ENCODE assay signal across 28 cellular contexts in genomic region chr17:16302856-16303255, GRCh38.
"Had no signal": no experiment of that assay in that cellular context is flagged by ENCODE, and none has a peak within 500 bp of the region (broad histone marks: within the 10 kb centered on the region; RNA-seq: fewer than 3 reads in every experiment).

No MANE protein-coding gene starts in this region.

- H3K9me3 ChIP-seq: esophagus muscularis mucosa, gastrocnemius medialis, heart left ventricle had no signal

- H3K27me3 Mint-ChIP-seq: activated CD8-positive, alpha-beta memory T cell treated with anti-CD3 and anti-CD28 coated beads, Interleukin-2, amount 10 ng/mL, durations not matched to agents 7 days and 5 days; activated naive CD8-positive, alpha-beta T cell; activated T-helper 17 cell treated with anti-CD3 and anti-CD28 coated beads, Interleukin-2, amount 50 U/mL, for 72 hours; effector memory CD8-positive, alpha-beta T cell had no signal

- H3K4me1 Mint-ChIP-seq: activated CD8-positive, alpha-beta memory T cell treated with anti-CD3 and anti-CD28 coated beads, Interleukin-2, amount 10 ng/mL, durations not matched to agents 7 days and 5 days; activated T-helper 17 cell treated with anti-CD3 and anti-CD28 coated beads, Interleukin-2, amount 50 U/mL, for 72 hours had no signal

- ATAC-seq: activated CD8-positive, alpha-beta memory T cell treated with anti-CD3 and anti-CD28 coated beads, Interleukin-2, amount 10 ng/mL, durations not matched to agents 7 days and 5 days; activated CD8-positive, alpha-beta T cell treated with anti-CD3 and anti-CD28 coated beads, Interleukin-2, amount 10 ng/mL, durations not matched to agents 7 days and 5 days; activated T-helper 17 cell treated with anti-CD3 and anti-CD28 coated beads, Interleukin-2, amount 50 U/mL, for 72 hours; effector memory CD8-positive, alpha-beta T cell; gastrocnemius medialis; heart left ventricle had no signal

- DNase-seq: activated CD4-positive, alpha-beta T cell treated with anti-CD3 and anti-CD28 coated beads for 1 hour; activated CD4-positive, alpha-beta T cell treated with anti-CD3 and anti-CD28 coated beads for 48 hours; activated CD4-positive, alpha-beta T cell treated with anti-CD3 and anti-CD28 coated beads, Interleukin-2, amount 50 U/mL, for 1 hour; activated CD4-positive, alpha-beta T cell treated with anti-CD3 and anti-CD28 coated beads, Interleukin-2, amount 50 U/mL, for 48 hours; activated CD8-positive, alpha-beta memory T cell treated with anti-CD3 and anti-CD28 coated beads, Interleukin-2, amount 10 ng/mL, durations not matched to agents 7 days and 5 days; activated CD8-positive, alpha-beta memory T cell treated with anti-CD3 and anti-CD28 coated beads, Interleukin-2, amount 50 U/mL, for 4 hours; activated CD8-positive, alpha-beta T cell treated with anti-CD3 and anti-CD28 coated beads, Interleukin-2, amount 10 ng/mL, durations not matched to agents 7 days and 5 days; activated effector memory CD4-positive, alpha-beta T cell treated with Interleukin-2 at 50 U/mL for 16 hours; activated naive CD4-positive, alpha-beta T cell treated with anti-CD3 and anti-CD28 coated beads for 36 hours; activated T-cell treated with anti-CD3 and anti-CD28 coated beads, Interleukin-2, amount 50 U/mL, for 1 hour; amniotic stem cell; anterior cingulate cortex; cortex of kidney; dermis blood vessel endothelial cell; effector CD4-positive, alpha-beta T cell; effector memory CD8-positive, alpha-beta T cell; foreskin keratinocyte; gastrocnemius medialis; glutamatergic neuron; heart left ventricle; T-helper 2 cell had no signal

- H3K4me1 ChIP-seq: esophagus muscularis mucosa, foreskin keratinocyte, gastrocnemius medialis, heart left ventricle had no signal

- H3K27ac Mint-ChIP-seq: activated CD8-positive, alpha-beta memory T cell treated with anti-CD3 and anti-CD28 coated beads, Interleukin-2, amount 10 ng/mL, durations not matched to agents 7 days and 5 days; activated CD8-positive, alpha-beta T cell treated with anti-CD3 and anti-CD28 coated beads, Interleukin-2, amount 10 ng/mL, durations not matched to agents 7 days and 5 days; activated naive CD4-positive, alpha-beta T cell treated with anti-CD3 and anti-CD28 coated beads for 36 hours; activated T-helper 17 cell treated with anti-CD3 and anti-CD28 coated beads, Interleukin-2, amount 50 U/mL, for 72 hours had no signal

- H3K27me3 ChIP-seq: brain microvascular endothelial cell, esophagus muscularis mucosa, foreskin keratinocyte, gastrocnemius medialis, heart left ventricle had no signal

- H3K4me3 Mint-ChIP-seq: activated CD8-positive, alpha-beta memory T cell treated with anti-CD3 and anti-CD28 coated beads, Interleukin-2, amount 10 ng/mL, durations not matched to agents 7 days and 5 days; activated CD8-positive, alpha-beta T cell treated with anti-CD3 and anti-CD28 coated beads, Interleukin-2, amount 10 ng/mL, durations not matched to agents 7 days and 5 days; activated naive CD4-positive, alpha-beta T cell treated with anti-CD3 and anti-CD28 coated beads for 36 hours; activated naive CD8-positive, alpha-beta T cell; activated T-helper 17 cell treated with anti-CD3 and anti-CD28 coated beads, Interleukin-2, amount 50 U/mL, for 72 hours; effector memory CD8-positive, alpha-beta T cell had no signal

- FAIRE-seq: astrocyte, bronchial epithelial cell, colon had no signal

- H3K27ac ChIP-seq: brain microvascular endothelial cell, esophagus muscularis mucosa, foreskin keratinocyte, gastrocnemius medialis, heart left ventricle had no signal

- H3K9me3 Mint-ChIP-seq: activated naive CD4-positive, alpha-beta T cell treated with anti-CD3 and anti-CD28 coated beads for 36 hours; activated T-helper 17 cell treated with anti-CD3 and anti-CD28 coated beads, Interleukin-2, amount 50 U/mL, for 72 hours; effector memory CD8-positive, alpha-beta T cell had no signal

- H3K36me3 ChIP-seq: brain microvascular endothelial cell had no signal

- H3K4me3 ChIP-seq: esophagus muscularis mucosa, gastrocnemius medialis, heart left ventricle had no signal
